ENCODE assay signal across 30 cellular contexts in genomic region chr11:70152244-70152643, GRCh38.
"Had no signal": no experiment of that assay in that cellular context is flagged by ENCODE, and none has a peak within 500 bp of the region (broad histone marks: within the 10 kb centered on the region; RNA-seq: fewer than 3 reads in every experiment).

No MANE protein-coding gene starts in this region.

- H3K36me3 Mint-ChIP-seq: activated CD4-positive, alpha-beta memory T cell treated with anti-CD3 and anti-CD28 coated beads for 36 hours; activated naive CD4-positive, alpha-beta T cell treated with anti-CD3 and anti-CD28 coated beads, Interleukin-2, amount 10 ng/mL, durations not matched to agents 7 days and 5 days; activated naive CD8-positive, alpha-beta T cell; activated naive CD8-positive, alpha-beta T cell treated with anti-CD3 and anti-CD28 coated beads, Interleukin-2, amount 10 ng/mL, durations not matched to agents 7 days and 5 days; brain; T-cell had no signal

- H3K27me3 Mint-ChIP-seq: activated CD4-positive, alpha-beta T cell treated with anti-CD3 and anti-CD28 coated beads, Interleukin-2, amount 10 ng/mL, durations not matched to agents 24 days and 14 days; activated CD8-positive, alpha-beta T cell treated with anti-CD3 and anti-CD28 coated beads for 36 hours; activated naive CD8-positive, alpha-beta T cell had no signal

- H3K4me1 ChIP-seq: ascending aorta had no signal

- H3K4me3 Mint-ChIP-seq: activated B cell treated with CpG ODN at 0.5 μM for 24 hours; activated CD4-positive, alpha-beta memory T cell treated with anti-CD3 and anti-CD28 coated beads for 36 hours; activated CD4-positive, alpha-beta T cell treated with anti-CD3 and anti-CD28 coated beads, Interleukin-2, amount 10 ng/mL, durations not matched to agents 24 days and 14 days; activated CD8-positive, alpha-beta T cell treated with anti-CD3 and anti-CD28 coated beads for 36 hours; activated naive CD4-positive, alpha-beta T cell treated with anti-CD3 and anti-CD28 coated beads, Interleukin-2, amount 10 ng/mL, durations not matched to agents 7 days and 5 days; activated naive CD8-positive, alpha-beta T cell; activated naive CD8-positive, alpha-beta T cell treated with anti-CD3 and anti-CD28 coated beads, Interleukin-2, amount 10 ng/mL, durations not matched to agents 7 days and 5 days; activated naive CD8-positive, alpha-beta T cell treated with anti-CD3 and anti-CD28 coated beads, Interleukin-2, amount 50 U/mL, for 24 hours; activated T-cell treated with anti-CD3 and anti-CD28 coated beads, Interleukin-2, amount 50 U/mL, for 4 hours; brain; T-cell; T-helper 2 cell treated with Interferon-gamma antibody and Interleukin-4, amounts not matched to agents 5 μg/mL and 100 μg/mL, for 36 hours had no signal

- H3K4me1 Mint-ChIP-seq: activated B cell treated with CpG ODN at 0.5 μM for 24 hours; activated CD4-positive, alpha-beta T cell treated with anti-CD3 and anti-CD28 coated beads, Interleukin-2, amount 10 ng/mL, durations not matched to agents 24 days and 14 days; activated naive CD4-positive, alpha-beta T cell treated with anti-CD3 and anti-CD28 coated beads, Interleukin-2, amount 10 ng/mL, durations not matched to agents 7 days and 5 days; activated naive CD8-positive, alpha-beta T cell treated with anti-CD3 and anti-CD28 coated beads, Interleukin-2, amount 10 ng/mL, durations not matched to agents 7 days and 5 days; activated naive CD8-positive, alpha-beta T cell treated with anti-CD3 and anti-CD28 coated beads, Interleukin-2, amount 50 U/mL, for 24 hours; brain; T-cell had no signal

- H3K4me3 ChIP-seq: ascending aorta had no signal

- DNase-seq: activated B cell treated with CpG ODN at 0.5 μM for 24 hours; activated CD4-positive, alpha-beta memory T cell treated with anti-CD3 and anti-CD28 coated beads for 36 hours; activated CD4-positive, alpha-beta T cell treated with anti-CD3 and anti-CD28 coated beads for 4 hours; activated CD4-positive, alpha-beta T cell treated with anti-CD3 and anti-CD28 coated beads, Interleukin-2, amount 10 ng/mL, durations not matched to agents 24 days and 14 days; activated CD4-positive, alpha-beta T cell treated with anti-CD3 and anti-CD28 coated beads, Interleukin-2, amount 50 U/mL, for 1 hour; activated CD4-positive, alpha-beta T cell treated with anti-CD3 and anti-CD28 coated beads, Interleukin-2, amount 50 U/mL, for 4 hours; activated CD4-positive, CD25-positive, alpha-beta regulatory T cell treated with anti-CD3 and anti-CD28 coated beads, Interleukin-2, amount 50 U/mL, for 72 hours; activated CD8-positive, alpha-beta memory T cell treated with anti-CD3 and anti-CD28 coated beads, Interleukin-2, amount 50 U/mL, for 4 hours; activated CD8-positive, alpha-beta T cell treated with anti-CD3 and anti-CD28 coated beads for 36 hours; activated effector memory CD4-positive, alpha-beta T cell treated with Interleukin-2 at 50 U/mL for 16 hours; activated gamma-delta T cell; activated naive CD4-positive, alpha-beta T cell treated with anti-CD3 and anti-CD28 coated beads, Interleukin-2, amount 10 ng/mL, durations not matched to agents 7 days and 5 days; activated naive CD4-positive, alpha-beta T cell treated with Interleukin-2 at 50 U/mL for 16 hours; activated naive CD8-positive, alpha-beta T cell treated with anti-CD3 and anti-CD28 coated beads, Interleukin-2, amount 10 ng/mL, durations not matched to agents 7 days and 5 days; activated naive CD8-positive, alpha-beta T cell treated with anti-CD3 and anti-CD28 coated beads, Interleukin-2, amount 50 U/mL, for 24 hours; activated T-cell treated with anti-CD3 and anti-CD28 coated beads for 4 hours; activated T-cell treated with anti-CD3 and anti-CD28 coated beads, Interleukin-2, amount 50 U/mL, for 1 hour; activated T-cell treated with anti-CD3 and anti-CD28 coated beads, Interleukin-2, amount 50 U/mL, for 4 hours; amygdala; anterior cingulate cortex; central memory CD4-positive, alpha-beta T cell; T-cell; T-helper 2 cell; T-helper 9 cell had no signal

- ATAC-seq: activated CD8-positive, alpha-beta T cell treated with anti-CD3 and anti-CD28 coated beads for 36 hours; activated naive CD8-positive, alpha-beta T cell treated with anti-CD3 and anti-CD28 coated beads, Interleukin-2, amount 50 U/mL, for 24 hours; activated T-cell treated with anti-CD3 and anti-CD28 coated beads, Interleukin-2, amount 50 U/mL, for 4 hours; T-cell had no signal

- H3K27ac Mint-ChIP-seq: activated B cell treated with CpG ODN at 0.5 μM for 24 hours; activated CD4-positive, alpha-beta memory T cell treated with anti-CD3 and anti-CD28 coated beads for 36 hours; activated CD8-positive, alpha-beta T cell treated with anti-CD3 and anti-CD28 coated beads for 36 hours; activated naive CD4-positive, alpha-beta T cell treated with anti-CD3 and anti-CD28 coated beads, Interleukin-2, amount 10 ng/mL, durations not matched to agents 7 days and 5 days; activated naive CD8-positive, alpha-beta T cell; activated naive CD8-positive, alpha-beta T cell treated with anti-CD3 and anti-CD28 coated beads, Interleukin-2, amount 10 ng/mL, durations not matched to agents 7 days and 5 days; activated naive CD8-positive, alpha-beta T cell treated with anti-CD3 and anti-CD28 coated beads, Interleukin-2, amount 50 U/mL, for 24 hours; activated T-helper 2 cell treated with anti-CD3 and anti-CD28 coated beads, Interferon-gamma antibody, Interleukin-2, Interleukin-4, amounts not matched to agents 10 μg/mL and 5 μg/mL and 100 μg/mL, durations not matched to agents 14 hours and 24 hours and 36 hours; brain; T-cell; T-helper 2 cell treated with Interferon-gamma antibody and Interleukin-4, amounts not matched to agents 5 μg/mL and 100 μg/mL, for 36 hours had no signal

- H3K9me3 Mint-ChIP-seq: activated B cell treated with CpG ODN at 0.5 μM for 24 hours; activated CD4-positive, alpha-beta memory T cell treated with anti-CD3 and anti-CD28 coated beads for 36 hours; activated CD4-positive, alpha-beta T cell treated with anti-CD3 and anti-CD28 coated beads, Interleukin-2, amount 10 ng/mL, durations not matched to agents 24 days and 14 days; activated CD8-positive, alpha-beta T cell treated with anti-CD3 and anti-CD28 coated beads for 36 hours; activated naive CD4-positive, alpha-beta T cell treated with anti-CD3 and anti-CD28 coated beads, Interleukin-2, amount 10 ng/mL, durations not matched to agents 7 days and 5 days; activated naive CD8-positive, alpha-beta T cell treated with anti-CD3 and anti-CD28 coated beads, Interleukin-2, amount 10 ng/mL, durations not matched to agents 7 days and 5 days; activated naive CD8-positive, alpha-beta T cell treated with anti-CD3 and anti-CD28 coated beads, Interleukin-2, amount 50 U/mL, for 24 hours; activated T-cell treated with anti-CD3 and anti-CD28 coated beads, Interleukin-2, amount 50 U/mL, for 4 hours; activated T-helper 2 cell treated with anti-CD3 and anti-CD28 coated beads, Interferon-gamma antibody, Interleukin-2, Interleukin-4, amounts not matched to agents 10 μg/mL and 5 μg/mL and 100 μg/mL, durations not matched to agents 14 hours and 24 hours and 36 hours; T-cell; T-helper 2 cell treated with Interferon-gamma antibody and Interleukin-4, amounts not matched to agents 5 μg/mL and 100 μg/mL, for 36 hours had no signal

- H3K27me3 ChIP-seq: ascending aorta had no signal

- H3K9me3 ChIP-seq: ascending aorta had no signal

- H3K27ac ChIP-seq: ascending aorta, VCaP had no signal
